1 cellular context compared by ENCODE assay signal in genomic region chr12:92928962-92929915, GRCh38.
TF ChIP-seq lines count a peak whose summit lies in the region.

EEA1 (minus strand) TSS chr12:92929295; CDS start chr12:92929066, 229 bp downstream.

TF ChIP-seq in HEK293, 187 proteins besides CTCF, POLR2A, EP300 and RAD21 (continued from another document):
- TF ChIP-seq, protein P1, sequence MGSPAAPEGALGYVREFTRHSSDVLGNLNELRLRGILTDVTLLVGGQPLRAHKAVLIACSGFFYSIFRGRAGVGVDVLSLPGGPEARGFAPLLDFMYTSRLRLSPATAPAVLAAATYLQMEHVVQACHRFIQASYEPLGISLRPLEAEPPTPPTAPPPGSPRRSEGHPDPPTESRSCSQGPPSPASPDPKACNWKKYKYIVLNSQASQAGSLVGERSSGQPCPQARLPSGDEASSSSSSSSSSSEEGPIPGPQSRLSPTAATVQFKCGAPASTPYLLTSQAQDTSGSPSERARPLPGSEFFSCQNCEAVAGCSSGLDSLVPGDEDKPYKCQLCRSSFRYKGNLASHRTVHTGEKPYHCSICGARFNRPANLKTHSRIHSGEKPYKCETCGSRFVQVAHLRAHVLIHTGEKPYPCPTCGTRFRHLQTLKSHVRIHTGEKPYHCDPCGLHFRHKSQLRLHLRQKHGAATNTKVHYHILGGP (tag by site-specific recombination; IDR thresholded peaks at IDR 0.05), result no peak
- peak; percentile 88 for TF ChIP-seq SP3 (tag by site-specific recombination; IDR thresholded peaks at IDR 0.05)
- TF ChIP-seq ZNF654 (tag by site-specific recombination; IDR thresholded peaks at IDR 0.05; ENCODE audit: low read depth), result no peak
- peak; percentile 91 for TF ChIP-seq ZNF596 (tag by site-specific recombination; IDR thresholded peaks at IDR 0.05)
- TF ChIP-seq ZNF423 (tag by site-specific recombination; IDR thresholded peaks at IDR 0.05), result peak; percentile 45; the same call in 1 of the 2 replicates
- peak; percentile 12; the same call in 1 of the 2 replicates for TF ChIP-seq YY1 (tag by site-specific recombination; IDR thresholded peaks at IDR 0.05)
- no peak for TF ChIP-seq ZNF10 (tag by site-specific recombination; IDR thresholded peaks at IDR 0.05)
- TF ChIP-seq ZNF571 (tag by site-specific recombination; IDR thresholded peaks at IDR 0.05), result no peak
- TF ChIP-seq FEZF1 (tag by site-specific recombination; IDR thresholded peaks at IDR 0.05), result peak; percentile 40
- peak; percentile 87; the same call in 1 of the 2 replicates for TF ChIP-seq ZFP37 (tag by site-specific recombination; IDR thresholded peaks at IDR 0.05)
- TF ChIP-seq ZNF155 (tag by site-specific recombination; IDR thresholded peaks at IDR 0.05), result no peak
- peak; percentile 68 for TF ChIP-seq ZFP69B (tag by site-specific recombination; IDR thresholded peaks at IDR 0.05)
- no peak; the same call in 1 of the 2 replicates for TF ChIP-seq GFI1B (tag by site-specific recombination; IDR thresholded peaks at IDR 0.05)
- peak; percentile 94 for TF ChIP-seq ZXDB (tag by site-specific recombination; IDR thresholded peaks at IDR 0.05)
- peak; percentile 97 for TF ChIP-seq PBX3 (CRISPR knock-in tag; IDR thresholded peaks at IDR 0.05)
- peak; percentile 99 for TF ChIP-seq GLIS2 (tag by site-specific recombination; IDR thresholded peaks at IDR 0.05)
- TF ChIP-seq ZBTB48 (tag by site-specific recombination; IDR thresholded peaks at IDR 0.05), result peak; percentile 86
- 0 out of 2 replicates have a peak, but pooled peaks have one; percentile 25 for TF ChIP-seq ZSCAN4 (tag by site-specific recombination; IDR thresholded peaks at IDR 0.05)
- TF ChIP-seq, protein P2, sequence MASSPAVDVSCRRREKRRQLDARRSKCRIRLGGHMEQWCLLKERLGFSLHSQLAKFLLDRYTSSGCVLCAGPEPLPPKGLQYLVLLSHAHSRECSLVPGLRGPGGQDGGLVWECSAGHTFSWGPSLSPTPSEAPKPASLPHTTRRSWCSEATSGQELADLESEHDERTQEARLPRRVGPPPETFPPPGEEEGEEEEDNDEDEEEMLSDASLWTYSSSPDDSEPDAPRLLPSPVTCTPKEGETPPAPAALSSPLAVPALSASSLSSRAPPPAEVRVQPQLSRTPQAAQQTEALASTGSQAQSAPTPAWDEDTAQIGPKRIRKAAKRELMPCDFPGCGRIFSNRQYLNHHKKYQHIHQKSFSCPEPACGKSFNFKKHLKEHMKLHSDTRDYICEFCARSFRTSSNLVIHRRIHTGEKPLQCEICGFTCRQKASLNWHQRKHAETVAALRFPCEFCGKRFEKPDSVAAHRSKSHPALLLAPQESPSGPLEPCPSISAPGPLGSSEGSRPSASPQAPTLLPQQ (tag by site-specific recombination; IDR thresholded peaks at IDR 0.05), result peak; percentile 82
- TF ChIP-seq GLIS1 (tag by site-specific recombination; IDR thresholded peaks at IDR 0.05), result peak; percentile 91
- TF ChIP-seq ZFHX2 (tag by site-specific recombination; conservative IDR thresholded peaks at IDR 0.05), result peak; percentile 88
- TF ChIP-seq ZNF560 (tag by site-specific recombination; IDR thresholded peaks at IDR 0.05; ENCODE audit: borderline replicate concordance), result no peak
- TF ChIP-seq ZNF610 (tag by site-specific recombination; IDR thresholded peaks at IDR 0.05; ENCODE audit: borderline replicate concordance), result peak; percentile 73
- TF ChIP-seq ZIC2 (tag by site-specific recombination; IDR thresholded peaks at IDR 0.05), result peak; percentile 72
- TF ChIP-seq PRDM10 (tag by site-specific recombination; IDR thresholded peaks at IDR 0.05), result peak; percentile 50
- peak; percentile 69; the same call in 1 of the 2 replicates for TF ChIP-seq INSM2 (tag by site-specific recombination; IDR thresholded peaks at IDR 0.05)
- no peak for TF ChIP-seq ZNF529 (tag by site-specific recombination; IDR thresholded peaks at IDR 0.05; ENCODE audit: insufficient replicate concordance)
- TF ChIP-seq WT1 (tag by site-specific recombination; IDR thresholded peaks at IDR 0.05), result peak; percentile 72
- TF ChIP-seq ZEB2 (tag by site-specific recombination; IDR thresholded peaks at IDR 0.05), result peak; percentile 87
- peak; percentile 93 for TF ChIP-seq ZNF335 (tag by site-specific recombination; conservative IDR thresholded peaks at IDR 0.05)
- no peak for TF ChIP-seq ZNF266 (tag by site-specific recombination; IDR thresholded peaks at IDR 0.05; ENCODE audit: low read depth)
- TF ChIP-seq ZSCAN30 (tag by site-specific recombination; IDR thresholded peaks at IDR 0.05), result peak; percentile 91
- TF ChIP-seq ZBTB26 (tag by site-specific recombination; optimal IDR thresholded peaks at IDR 0.05), result peak; percentile 97
- no peak for TF ChIP-seq HOXD13 (CRISPR knock-in tag; IDR thresholded peaks at IDR 0.05; ENCODE audit: borderline replicate concordance)
- peak; percentile 61 for TF ChIP-seq ZNF600 (tag by site-specific recombination; IDR thresholded peaks at IDR 0.05)
- TF ChIP-seq ZNF18 (tag by site-specific recombination; IDR thresholded peaks at IDR 0.05), result 0 out of 2 replicates have a peak, but pooled peaks have one; percentile 70
- peak; percentile 74 for TF ChIP-seq ZNF843 (tag by site-specific recombination; IDR thresholded peaks at IDR 0.05)
- TF ChIP-seq, protein P3, sequence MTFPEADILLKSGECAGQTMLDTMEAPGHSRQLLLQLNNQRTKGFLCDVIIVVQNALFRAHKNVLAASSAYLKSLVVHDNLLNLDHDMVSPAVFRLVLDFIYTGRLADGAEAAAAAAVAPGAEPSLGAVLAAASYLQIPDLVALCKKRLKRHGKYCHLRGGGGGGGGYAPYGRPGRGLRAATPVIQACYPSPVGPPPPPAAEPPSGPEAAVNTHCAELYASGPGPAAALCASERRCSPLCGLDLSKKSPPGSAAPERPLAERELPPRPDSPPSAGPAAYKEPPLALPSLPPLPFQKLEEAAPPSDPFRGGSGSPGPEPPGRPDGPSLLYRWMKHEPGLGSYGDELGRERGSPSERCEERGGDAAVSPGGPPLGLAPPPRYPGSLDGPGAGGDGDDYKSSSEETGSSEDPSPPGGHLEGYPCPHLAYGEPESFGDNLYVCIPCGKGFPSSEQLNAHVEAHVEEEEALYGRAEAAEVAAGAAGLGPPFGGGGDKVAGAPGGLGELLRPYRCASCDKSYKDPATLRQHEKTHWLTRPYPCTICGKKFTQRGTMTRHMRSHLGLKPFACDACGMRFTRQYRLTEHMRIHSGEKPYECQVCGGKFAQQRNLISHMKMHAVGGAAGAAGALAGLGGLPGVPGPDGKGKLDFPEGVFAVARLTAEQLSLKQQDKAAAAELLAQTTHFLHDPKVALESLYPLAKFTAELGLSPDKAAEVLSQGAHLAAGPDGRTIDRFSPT (tag by site-specific recombination; IDR thresholded peaks at IDR 0.05), result peak; percentile 93
- TF ChIP-seq KLF1 (tag by site-specific recombination; IDR thresholded peaks at IDR 0.05), result peak; percentile 58
- TF ChIP-seq ZBTB49 (tag by site-specific recombination; IDR thresholded peaks at IDR 0.05; ENCODE audit: low read depth), result no peak
